Comparison of ENCODE assay signal across 8 cellular contexts in genomic region chr20:53899351-53900167, GRCh38.
DNase-seq lines count a peak whose midpoint lies in the region; ATAC-seq and TF ChIP-seq lines count a peak whose summit lies in the region.

No MANE protein-coding gene starts in this region.

- H3K27ac ChIP-seq in caudate nucleus (ENCODE audit: low read depth, low read length): peak overlapping the region; percentile 46

- H3K9me3 Mint-ChIP-seq in WTC11: no peaks in the 10 kb centered on the region
- H3K9me3 Mint-ChIP-seq in natural killer cell: no peaks in the 10 kb centered on the region
- H3K9me3 Mint-ChIP-seq in type B pancreatic cell: no peaks in the 10 kb centered on the region

- peaks cover 43% of the 10 kb centered on the region for H3K4me1 Mint-ChIP-seq in WTC11
- H3K4me1 Mint-ChIP-seq in natural killer cell: peaks cover 38 to 39% of the 10 kb centered on the region in 2 donors
- peaks cover 35% of the 10 kb centered on the region for H3K4me1 Mint-ChIP-seq in type B pancreatic cell (ENCODE audit: unreplicated experiment)

- ATAC-seq in GM18517 (IDR thresholded peaks at IDR 0.05; ENCODE audit: unreplicated experiment): peak; percentile 70
- peak; percentile 93 for ATAC-seq in HG02943 (IDR thresholded peaks at IDR 0.05; ENCODE audit: low read depth, unreplicated experiment)
- peak; percentile 59 for ATAC-seq in WTC11
- ATAC-seq in natural killer cell: peak; percentile 85 to 93 (median 86)

- peak; percentile 98 for DNase-seq in NCI-H2171 (lab: John Stamatoyannopoulos, UW)
- no peak for DNase-seq in WTC11 (ENCODE audit: low spot score)
- peak in 29 of 61 donors; percentile 4 to 80 (median 36) for DNase-seq in caudate nucleus (lab: John Stamatoyannopoulos, UW)
- peak; percentile 31 for DNase-seq in natural killer cell
- no peak for DNase-seq in type B pancreatic cell (ENCODE audit: extremely low spot score, unreplicated experiment)
- DNase-seq in dedifferentiated amniotic fluid mesenchymal stem cell (ENCODE audit: extremely low spot score): no peak

- POLR2A ChIA-PET in WTC11 (lab: Charles Lee): interaction anchor here (0.5 kb wide), 1 partner anchor 275 kb away, joined by 4 read pairs; no protein-coding TSS in a partner anchor

- H3K36me3 Mint-ChIP-seq in WTC11 (no peaks in the 10 kb centered on the region), natural killer cell (no peaks in the 10 kb centered on the region), type B pancreatic cell (no peaks in the 10 kb centered on the region)

- CTCF ChIA-PET in WTC11 (lab: Charles Lee): interaction anchor here (0.6 to 6.7 kb wide), 3 partner anchors 8 to 41 kb away, joined by 3 to 68 read pairs (median 8); no protein-coding TSS in a partner anchor

- no peak overlapping the region for H3K27ac Mint-ChIP-seq in WTC11
- peak overlapping the region; percentile 29 to 52 for H3K27ac Mint-ChIP-seq in natural killer cell
- H3K27ac Mint-ChIP-seq in type B pancreatic cell: peak overlapping the region; percentile 61

- H3K27me3 Mint-ChIP-seq in WTC11 (ENCODE audit: low read depth) (no peaks in the 10 kb centered on the region), natural killer cell (ENCODE audit: low read depth in 2 of 2) (no peaks in the 10 kb centered on the region), type B pancreatic cell (no peaks in the 10 kb centered on the region)

- H3K4me3 Mint-ChIP-seq in WTC11: no peak overlapping the region
- H3K4me3 Mint-ChIP-seq in natural killer cell: no peak overlapping the region
- no peak overlapping the region for H3K4me3 Mint-ChIP-seq in type B pancreatic cell

- TF ChIP-seq CTCF in WTC11 (IDR thresholded peaks at IDR 0.05) (no peak), natural killer cell (IDR thresholded peaks at IDR 0.05) (no peak), type B pancreatic cell (conservative IDR thresholded peaks at IDR 0.05) (no peak)

- intact Hi-C loops in natural killer cell (cut with micrococcal nuclease): no loop called here

TF ChIP-seq in WTC11, 78 proteins besides CTCF, POLR2A, EP300 and RAD21:
- 0 out of 2 replicates have a peak, but pooled peaks have one; percentile 49 for TF ChIP-seq SMAD3 (CRISPR knock-in tag; IDR thresholded peaks at IDR 0.05; ENCODE audit: borderline replicate concordance)
- TF ChIP-seq NFATC4 (CRISPR knock-in tag; IDR thresholded peaks at IDR 0.05): no peak

Comparison
In these comparisons a context has a peak if more than half of its experiments do, and no peak if none do; other contexts are left out.
1. DNase-seq: peak in NCI-H2171 (single experiment) and natural killer cell (single experiment); none in WTC11 (single experiment), type B pancreatic cell (single experiment) and dedifferentiated amniotic fluid mesenchymal stem cell (single experiment).
2. Peak in every context shown above with its lines, with median percentiles within 50 percentile points of each other: ATAC-seq.